9 cellular contexts compared by ENCODE assay signal in the genomic region with DNA sequence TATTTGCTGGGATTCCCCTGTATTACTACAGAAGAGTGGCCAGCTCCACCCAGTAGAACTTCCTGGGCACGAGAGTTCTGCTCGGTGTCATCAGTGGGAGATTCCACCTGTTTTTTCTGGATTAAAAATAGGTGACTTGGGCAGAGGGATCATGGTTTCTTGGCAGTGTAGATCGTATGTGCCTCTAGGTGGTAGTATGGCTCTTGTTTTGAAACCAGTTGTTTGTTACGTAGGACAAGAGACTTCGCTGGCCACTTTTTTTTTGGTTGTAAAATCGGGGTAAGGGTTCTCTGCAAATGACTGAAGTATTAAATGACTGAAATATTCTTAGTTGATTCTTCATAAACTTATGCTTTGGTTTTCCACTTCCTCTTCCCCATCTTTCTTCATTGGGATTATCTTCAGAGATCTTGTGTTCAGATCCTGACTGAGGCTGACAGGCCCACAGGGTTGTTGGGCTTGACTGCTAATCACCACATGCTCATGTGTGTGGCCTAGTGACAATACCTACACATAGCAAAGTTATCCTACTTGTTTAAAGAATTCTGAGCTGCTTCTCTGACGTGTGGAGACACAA. TPM values are rescaled to one million over a fixed set of nuclear protein-coding genes. Genes with fewer than 3 reads are reported as not detected.
DNase-seq lines count a peak whose midpoint lies in the region; ATAC-seq and TF ChIP-seq lines count a peak whose summit lies in the region.
"Had no signal": no experiment of that assay in that cellular context is flagged by ENCODE, and none has a peak within 500 bp of the region (broad histone marks: within the 10 kb centered on the region; RNA-seq: fewer than 3 reads in every experiment).

No MANE protein-coding gene starts in this region.

- H3K36me3 Mint-ChIP-seq in activated naive CD4-positive, alpha-beta T cell treated with anti-CD3 and anti-CD28 coated beads, Interleukin-2, amount 10 ng/mL, durations not matched to agents 7 days and 5 days = no peaks in the 10 kb centered on the region

- DNase-seq in activated naive CD4-positive, alpha-beta T cell treated with anti-CD3 and anti-CD28 coated beads, Interleukin-2, amount 10 ng/mL, durations not matched to agents 7 days and 5 days = peak; percentile 26
- no peak for DNase-seq in activated naive CD4-positive, alpha-beta T cell treated with Interleukin-2 at 50 U/mL for 16 hours
- DNase-seq in SK-MEL-5 (ENCODE audit: low read depth, low spot score) (peak; percentile 64), foreskin keratinocyte (no peak), superior temporal gyrus (ENCODE audit: extremely low spot score) (peak; percentile 46), KG1 (lab: John Stamatoyannopoulos, UW) (no peak), GM10266 (ENCODE audit: extremely low spot score) (no peak), UCSD-AML1 (lab: John Stamatoyannopoulos, UW; ENCODE audit: unreplicated experiment) (no peak)
- DNase-seq: NCI-H2227 treated with DMSO at 0.1 percent for 48 hours had no signal

- in situ Hi-C loops in SK-MEL-5 (cut with HindIII; ENCODE audit: low pct_unique_long_range_greater_than_20kb, low sequenced_read_pairs) = loop anchor here (25.0 kb wide), 2 partner anchors 252 to 377 kb away; no protein-coding TSS in a partner anchor

- ATAC-seq in foreskin keratinocyte = peak; percentile 18

- peaks cover 55% of the 10 kb centered on the region for H3K4me1 Mint-ChIP-seq in activated naive CD4-positive, alpha-beta T cell treated with anti-CD3 and anti-CD28 coated beads, Interleukin-2, amount 10 ng/mL, durations not matched to agents 7 days and 5 days

- H3K27me3 ChIP-seq in foreskin keratinocyte = no peaks in the 10 kb centered on the region

- peaks cover 8% of the 10 kb centered on the region for H3K27me3 Mint-ChIP-seq in activated naive CD4-positive, alpha-beta T cell treated with anti-CD3 and anti-CD28 coated beads, Interleukin-2, amount 10 ng/mL, durations not matched to agents 7 days and 5 days

- peak overlapping the region; percentile 53 for H3K27ac Mint-ChIP-seq in activated naive CD4-positive, alpha-beta T cell treated with anti-CD3 and anti-CD28 coated beads, Interleukin-2, amount 10 ng/mL, durations not matched to agents 7 days and 5 days

- peak; percentile 64 for TF ChIP-seq CTCF in foreskin keratinocyte (conservative IDR thresholded peaks at IDR 0.05)
- no peak for TF ChIP-seq CTCF in GM10266 (IDR thresholded peaks at IDR 0.05; ENCODE audit: control insufficient read depth, insufficient read depth, low read depth, missing control alignments)

- H3K27ac ChIP-seq in foreskin keratinocyte = no peak overlapping the region

- no peaks in the 10 kb centered on the region for H3K9me3 Mint-ChIP-seq in activated naive CD4-positive, alpha-beta T cell treated with anti-CD3 and anti-CD28 coated beads, Interleukin-2, amount 10 ng/mL, durations not matched to agents 7 days and 5 days

- CTCF ChIA-PET in activated naive CD4-positive, alpha-beta T cell treated with anti-CD3 and anti-CD28 coated beads, Interleukin-2, amount 10 ng/mL, durations not matched to agents 7 days and 5 days (lab: Charles Lee) = interaction anchor here (0.8 to 10.1 kb wide), 21 partner anchors 9 to 390 kb away, joined by 3 to 163 read pairs (median 5); a partner anchor contains a TSS

- H3K4me3 Mint-ChIP-seq in activated naive CD4-positive, alpha-beta T cell treated with anti-CD3 and anti-CD28 coated beads, Interleukin-2, amount 10 ng/mL, durations not matched to agents 7 days and 5 days = no peak overlapping the region

- H3K4me1 ChIP-seq in foreskin keratinocyte = no peaks in the 10 kb centered on the region

RNA-seq across cellular contexts. Expression of a gene that starts 43.8 kb away (rescaled TPM):
- 246 and 248 TPM in 2 replicates for total RNA-seq in SK-MEL-5 (2014; rRNA removed; shearing (Covaris generic))
- 231 and 254 TPM in 2 replicates for polyA plus RNA-seq in SK-MEL-5 (2015; cell fraction: cytosol; rRNA removed)
- polyA plus RNA-seq in SK-MEL-5 (2015; cell fraction: nucleus; rRNA removed) = 84.6 and 111 TPM in 2 replicates
- total RNA-seq in foreskin keratinocyte = 383 and 394 TPM in 2 replicates
- polyA plus RNA-seq in foreskin keratinocyte = 293 and 310 TPM in 2 replicates

Comparison
In these comparisons a context has a peak if more than half of its experiments do, and no peak if none do; other contexts are left out.
1. DNase-seq: peak in activated naive CD4-positive, alpha-beta T cell treated with anti-CD3 and anti-CD28 coated beads, Interleukin-2, amount 10 ng/mL, durations not matched to agents 7 days and 5 days (single experiment), SK-MEL-5 (single experiment) and superior temporal gyrus (single experiment); none in activated naive CD4-positive, alpha-beta T cell treated with Interleukin-2 at 50 U/mL for 16 hours (single experiment), foreskin keratinocyte (0 of 2), KG1 (single experiment), GM10266 (single experiment) and UCSD-AML1 (single experiment).